Comparison of ENCODE assay signal across 19 cellular contexts in the genomic region with DNA sequence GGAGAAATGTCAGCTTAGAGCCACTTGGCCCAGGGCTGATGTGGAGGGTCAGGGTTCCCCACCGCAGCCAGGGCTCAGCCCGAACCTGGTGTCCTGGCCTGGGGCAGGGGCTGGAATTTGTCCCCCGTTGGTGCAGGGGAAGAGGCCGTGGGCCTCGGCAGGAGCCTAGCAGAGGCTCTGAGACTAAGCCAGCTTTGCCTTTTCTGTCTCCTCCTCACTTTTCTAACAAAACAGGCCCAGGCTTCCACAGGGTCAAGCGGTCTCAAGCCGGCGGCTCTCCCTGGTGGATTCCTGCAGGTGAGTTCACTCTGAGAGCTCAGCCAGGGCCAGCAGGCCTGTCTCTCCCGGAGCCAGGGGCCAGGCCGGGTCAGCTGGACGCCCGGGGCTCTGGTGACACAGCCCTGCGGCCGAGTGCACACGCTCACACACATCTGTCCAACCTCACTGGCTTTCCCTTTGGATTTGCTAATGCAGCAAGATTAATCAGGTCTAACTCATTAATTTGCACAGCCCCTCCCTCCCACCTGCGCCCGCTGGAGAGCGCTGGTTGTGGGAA. TPM values are rescaled to one million over a fixed set of nuclear protein-coding genes. Genes with fewer than 3 reads are reported as not detected.
"Had no signal": no experiment of that assay in that cellular context is flagged by ENCODE, and none has a peak within 500 bp of the region (broad histone marks: within the 10 kb centered on the region; RNA-seq: fewer than 3 reads in every experiment).

No MANE protein-coding gene starts in this region.

- H3K27ac ChIP-seq: adrenal gland, cardiac muscle cell, gastroesophageal sphincter, neutrophil, skin epidermis, transverse colon had no signal

- H3K4me3 ChIP-seq: adrenal gland, cardiac muscle cell, gastroesophageal sphincter, lung, skin epidermis, transverse colon had no signal

- H3K9me3 ChIP-seq: adrenal gland, gastroesophageal sphincter, neutrophil, transverse colon had no signal

- H3K4me1 ChIP-seq: adrenal gland had no signal

- H3K4me1 Mint-ChIP-seq: activated CD4-positive, alpha-beta memory T cell treated with anti-CD3 and anti-CD28 coated beads, Interleukin-2, amount 10 ng/mL, durations not matched to agents 7 days and 5 days; mesothelial cell of epicardium had no signal

- H3K36me3 Mint-ChIP-seq: mesothelial cell of epicardium, WTC11 had no signal

- ATAC-seq: activated T-cell treated with anti-CD3 and anti-CD28 coated beads, Interleukin-2, amount 50 U/mL, for 4 hours; gastroesophageal sphincter; stimulated activated naive CD8-positive, alpha-beta T cell treated with anti-CD3 and anti-CD28 coated beads, Interleukin-15, Interleukin-2, amounts not matched to agents 100 U/mL and 50 U/mL, for 24 hours; T-helper 17 cell; WTC11 had no signal

- H3K36me3 ChIP-seq: adrenal gland, cardiac muscle cell, gastroesophageal sphincter, neutrophil, transverse colon had no signal

- DNase-seq: activated CD4-positive, alpha-beta memory T cell treated with anti-CD3 and anti-CD28 coated beads, Interleukin-2, amount 10 ng/mL, durations not matched to agents 7 days and 5 days; activated CD4-positive, alpha-beta T cell treated with anti-CD3 and anti-CD28 coated beads for 4 hours; activated effector memory CD4-positive, alpha-beta T cell treated with Interleukin-2 at 50 U/mL for 16 hours; activated naive CD4-positive, alpha-beta T cell treated with anti-CD3 and anti-CD28 coated beads, Interleukin-2, amount 50 U/mL, for 16 hours; activated T-cell treated with anti-CD3 and anti-CD28 coated beads, Interleukin-2, amount 50 U/mL, for 4 hours; adrenal gland; stimulated activated CD4-positive, alpha-beta T cell treated with anti-CD3 and anti-CD28 coated beads, Interleukin-4, amount 100 ng/mL, for 24 hours; stimulated activated naive CD8-positive, alpha-beta T cell treated with anti-CD3 and anti-CD28 coated beads, Interleukin-15, Interleukin-2, amounts not matched to agents 100 U/mL and 50 U/mL, for 24 hours; T-helper 17 cell; transverse colon had no signal

- H3K27ac Mint-ChIP-seq: activated CD4-positive, alpha-beta memory T cell treated with anti-CD3 and anti-CD28 coated beads, Interleukin-2, amount 10 ng/mL, durations not matched to agents 7 days and 5 days; mesothelial cell of epicardium; T-helper 17 cell; WTC11 had no signal

- H3K9me3 Mint-ChIP-seq: activated CD4-positive, alpha-beta memory T cell treated with anti-CD3 and anti-CD28 coated beads, Interleukin-2, amount 10 ng/mL, durations not matched to agents 7 days and 5 days; activated T-cell treated with anti-CD3 and anti-CD28 coated beads, Interleukin-2, amount 50 U/mL, for 4 hours; mesothelial cell of epicardium; WTC11 had no signal

- H3K4me3 Mint-ChIP-seq: activated CD4-positive, alpha-beta memory T cell treated with anti-CD3 and anti-CD28 coated beads, Interleukin-2, amount 10 ng/mL, durations not matched to agents 7 days and 5 days; activated T-cell treated with anti-CD3 and anti-CD28 coated beads, Interleukin-2, amount 50 U/mL, for 4 hours; mesothelial cell of epicardium; T-helper 17 cell; WTC11 had no signal

RNA-seq across cellular contexts. Expression of a gene that starts 2.9 kb away (rescaled TPM):
- total RNA-seq: activated CD4-positive, alpha-beta memory T cell treated with anti-CD3 and anti-CD28 coated beads, Interleukin-2, amount 10 ng/mL, durations not matched to agents 7 days and 5 days; activated T-cell treated with anti-CD3 and anti-CD28 coated beads, Interleukin-2, amount 50 U/mL, for 4 hours; gastroesophageal sphincter; kidney epithelial cell; renal cortical epithelial cell; T-helper 17 cell had no signal
